In genomic region chr12:72453079-72453478, GRCh38 we compare ENCODE assay signal across 18 cellular contexts.
"Had no signal": no experiment of that assay in that cellular context is flagged by ENCODE, and none has a peak within 500 bp of the region (broad histone marks: within the 10 kb centered on the region; RNA-seq: fewer than 3 reads in every experiment).

No MANE protein-coding gene starts in this region.

- H3K4me3 ChIP-seq: MG63, SJSA1, SK-N-MC had no signal

- FAIRE-seq: RCC 7860 had no signal

- H3K27me3 ChIP-seq: MG63, SJSA1 had no signal

- H3K27ac ChIP-seq: SJSA1, SK-N-MC had no signal

- H3K9me3 ChIP-seq: MG63, SJSA1 had no signal

- H3K36me3 ChIP-seq: MG63, SJSA1 had no signal

- DNase-seq: KBM-7, MG63, NCI-H1092, NCI-H1436, NCI-H187, NCI-H2029 treated with DMSO at 0.1 percent for 48 hours, NCI-H2171 treated with DMSO at 0.1 percent for 48 hours, NCI-H345, NCI-H446 treated with DMSO at 0.1 percent for 48 hours, NCI-H510A treated with DMSO at 0.1 percent for 48 hours, NCI-H69, NCI-H774, Right ventricle myocardium superior, RPMI8226, SIG-M5 had no signal

- H3K4me1 ChIP-seq: SJSA1 had no signal
